In the genomic region with DNA sequence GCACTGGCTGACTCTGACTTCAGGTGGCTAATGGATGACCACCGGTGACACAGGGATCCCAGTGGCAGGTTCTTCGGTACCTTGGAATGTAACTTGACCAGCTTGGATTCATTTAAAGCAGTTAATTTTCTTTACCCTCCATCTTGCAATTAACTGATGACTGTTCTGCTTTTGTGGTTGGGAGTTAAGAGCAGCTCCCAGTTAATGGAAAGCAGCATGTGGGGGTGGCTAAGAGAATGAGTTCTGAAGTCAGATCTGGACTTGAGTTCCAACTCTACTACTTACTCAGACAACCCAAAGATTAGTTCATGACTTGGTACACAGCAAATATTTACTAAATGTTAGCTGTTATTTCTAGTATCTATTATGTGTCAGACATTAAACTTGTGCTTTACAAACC, we compare ENCODE assay signal across 25 cellular contexts. TPM values are rescaled to one million over a fixed set of nuclear protein-coding genes. Genes with fewer than 3 reads are reported as not detected.
A peak's percentile ranks its signal among the peaks of the same experiment; 100 is the strongest.
DNase-seq lines count a peak whose midpoint lies in the region; ATAC-seq and TF ChIP-seq lines count a peak whose summit lies in the region.
"Had no signal": no experiment of that assay in that cellular context is flagged by ENCODE, and none has a peak within 500 bp of the region (broad histone marks: within the 10 kb centered on the region; RNA-seq: fewer than 3 reads in every experiment).

No MANE protein-coding gene starts in this region.

- no peaks in the 10 kb centered on the region for H3K9me3 Mint-ChIP-seq in mesothelial cell of epicardium
- H3K9me3 Mint-ChIP-seq: CD4-positive, alpha-beta memory T cell had no signal

- H3K4me1 Mint-ChIP-seq in mesothelial cell of epicardium: peaks cover 6% of the 10 kb centered on the region

- H3K36me3 ChIP-seq in tibial nerve (no peaks in the 10 kb centered on the region), aorta (ENCODE audit: control insufficient read depth in 1 of 2, insufficient read depth in 2 of 2, low read length in 1 of 2) (peaks cover 2 to 4% of the 10 kb centered on the region in 2 donors)
- H3K36me3 ChIP-seq: HAP-1 had no signal

- no peak overlapping the region for H3K4me3 ChIP-seq in tibial nerve
- no peak overlapping the region for H3K4me3 ChIP-seq in aorta (ENCODE audit: low read length in 2 of 2)
- H3K4me3 ChIP-seq: BLaER1 treated with 17β-estradiol and CSF1 and Interleukin-3, amounts not matched to agents 10 nM and 100 nM; GM12878; HAP-1 had no signal

- ATAC-seq in aorta (ENCODE audit: low FRiP score): no peak
- ATAC-seq: GM12878, PC-3, SK-N-SH treated with all-trans-retinoic acid at 6 μM for 48 hours had no signal

- H3K4me3 Mint-ChIP-seq in mesothelial cell of epicardium: no peak overlapping the region
- H3K4me3 Mint-ChIP-seq: CD4-positive, alpha-beta memory T cell had no signal

- H3K27me3 ChIP-seq in tibial nerve (no peaks in the 10 kb centered on the region), aorta (ENCODE audit: control insufficient read depth in 1 of 2, insufficient read depth in 2 of 2, low read length in 1 of 2) (no peaks in the 10 kb centered on the region)
- H3K27me3 ChIP-seq: BLaER1 treated with 17β-estradiol and CSF1 and Interleukin-3, amounts not matched to agents 10 nM and 100 nM had no signal

- intact Hi-C loops in aorta (cut with DNase I): loop anchor here in 1 of 2 donors (5.0 kb wide), 1 partner anchor 149 kb away; no protein-coding TSS in a partner anchor

- no peak for TF ChIP-seq POLR2A in tibial nerve (IDR thresholded peaks at IDR 0.05)

- TF ChIP-seq EP300 in tibial nerve (IDR thresholded peaks at IDR 0.05): no peak

- no peak overlapping the region for H3K27ac Mint-ChIP-seq in mesothelial cell of epicardium
- H3K27ac Mint-ChIP-seq: CD4-positive, alpha-beta memory T cell had no signal

- WGBS in tibial nerve, 2 donors: 89 to 91% methylated on average over 2 of the region's 2 CpGs
- WGBS in aorta, 2 donors: 98 to 100% methylated on average over 2 of the region's 2 CpGs

- TF ChIP-seq CTCF in tibial nerve (IDR thresholded peaks at IDR 0.05) (no peak), mesothelial cell of epicardium (IDR thresholded peaks at IDR 0.05; ENCODE audit: unreplicated experiment) (no peak)

- peaks cover 5% of the 10 kb centered on the region for H3K36me3 Mint-ChIP-seq in mesothelial cell of epicardium

- peak overlapping the region; percentile 4 to 88 (median 58) for H3K27ac ChIP-seq in tibial nerve
- no peak overlapping the region for H3K27ac ChIP-seq in aorta (ENCODE audit: low read depth in 1 of 2, low read length in 2 of 2)
- H3K27ac ChIP-seq: BLaER1 treated with 17β-estradiol and CSF1 and Interleukin-3, amounts not matched to agents 10 nM and 100 nM had no signal

- H3K4me1 ChIP-seq in tibial nerve (peaks cover 0 to 18% (median 4%) of the 10 kb centered on the region in 4 donors), aorta (ENCODE audit: control insufficient read depth in 1 of 2, insufficient read depth in 2 of 2, low read length in 2 of 2) (no peaks in the 10 kb centered on the region)
- H3K4me1 ChIP-seq: BLaER1 treated with 17β-estradiol and CSF1 and Interleukin-3, amounts not matched to agents 10 nM and 100 nM; Caco-2 had no signal

- H3K9me3 ChIP-seq in tibial nerve: no peaks in the 10 kb centered on the region
- H3K9me3 ChIP-seq in aorta (ENCODE audit: control insufficient read depth, low read length): no peaks in the 10 kb centered on the region
- H3K9me3 ChIP-seq: BLaER1 treated with 17β-estradiol and CSF1 and Interleukin-3, amounts not matched to agents 10 nM and 100 nM; Caco-2; HAP-1 had no signal

- DNase-seq in SIG-M5 treated with dmso at 0.1 percent for 504 hours (lab: John Stamatoyannopoulos, UW; ENCODE audit: unreplicated experiment) (peak; percentile 1), SIG-M5 (lab: John Stamatoyannopoulos, UW) (no peak), amniotic epithelial cell (ENCODE audit: low read depth) (peak; percentile 17), fibroblast of peridontal ligament (ENCODE audit: extremely low read depth) (peak; percentile 20), tibial nerve (ENCODE audit: low spot score in 2 of 2) (no peak), aorta (no peak), mesothelial cell of epicardium (ENCODE audit: low spot score in 2 of 2, unreplicated experiment in 2 of 2) (no peak), NOMO-1 (lab: John Stamatoyannopoulos, UW; ENCODE audit: unreplicated experiment in 2 of 2) (no peak)
- DNase-seq: 8988T; Caco-2; CD4-positive, alpha-beta memory T cell; DMS 273 treated with DMSO at 0.1 percent for 48 hours; DMS79 treated with DMSO at 0.1 percent for 48 hours; KG1; NCI-H1694; NCI-H2171 treated with DMSO at 0.1 percent for 48 hours; NCI-H524 treated with DMSO at 0.1 percent for 48 hours; PC-3; RPMI8226; SHP77 treated with DMSO at 0.1 percent for 48 hours had no signal

- H3K27me3 Mint-ChIP-seq in mesothelial cell of epicardium (ENCODE audit: low read depth): no peaks in the 10 kb centered on the region
- H3K27me3 Mint-ChIP-seq: CD4-positive, alpha-beta memory T cell had no signal

RNA-seq across cellular contexts. Expression of a gene that starts 58.5 kb away (rescaled TPM):
- total RNA-seq in tibial nerve (1 to 10 TPM in 3 of 4 donors, under 1 TPM in 1; 0.90 to 5.0 (median 3.3) TPM), aorta (1 to 10 TPM; 1.7 to 3.9 TPM), mesothelial cell of epicardium (1.1 to 1.4 TPM (median 1.4 TPM) in 3 replicates)
- 1 to 10 TPM; 1.0 to 4.7 TPM for polyA plus RNA-seq in aorta
- total RNA-seq: Caco-2, GM12878, HT1080, PC-3 had no signal

Comparison
In these comparisons a context has a peak if more than half of its experiments do, and no peak if none do; other contexts are left out.
1. DNase-seq: peak in SIG-M5 treated with dmso at 0.1 percent for 504 hours (single experiment), amniotic epithelial cell (single experiment) and fibroblast of peridontal ligament (single experiment); none in SIG-M5 (single experiment), tibial nerve (0 of 2), aorta (0 of 2), mesothelial cell of epicardium (0 of 2) and NOMO-1 (0 of 2).
2. H3K27ac ChIP-seq: peak in tibial nerve (4 of 4); none in aorta (0 of 2).